ENCODE assay signal across 1 cellular context in genomic region chr6:43509142-43509983, GRCh38.
A peak's percentile ranks its signal among the peaks of the same experiment; 100 is the strongest.
TF ChIP-seq lines count a peak whose summit lies in the region.

No MANE protein-coding gene starts in this region.

TF ChIP-seq in HepG2, 621 proteins besides CTCF, POLR2A, EP300 and RAD21 (continued from another document and continues in another):
- TF ChIP-seq, protein P1, sequence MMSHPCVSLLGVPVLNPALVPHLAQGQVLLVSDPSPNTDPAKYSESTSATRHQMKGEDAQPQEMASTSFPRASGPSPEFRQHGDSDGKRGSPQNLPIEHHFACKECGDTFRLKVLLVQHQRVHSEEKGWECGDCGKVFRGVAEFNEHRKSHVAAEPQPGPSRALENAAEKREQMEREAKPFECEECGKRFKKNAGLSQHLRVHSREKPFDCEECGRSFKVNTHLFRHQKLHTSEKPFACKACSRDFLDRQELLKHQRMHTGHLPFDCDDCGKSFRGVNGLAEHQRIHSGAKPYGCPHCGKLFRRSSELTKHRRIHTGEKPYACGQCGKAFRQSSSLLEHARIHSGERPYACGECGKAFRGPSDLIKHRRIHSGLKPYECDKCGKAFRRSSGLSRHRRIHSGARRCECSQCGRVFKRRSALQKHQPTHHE (CRISPR knock-in tag; IDR thresholded peaks at IDR 0.05; ENCODE audit: borderline replicate concordance) = no peak
- TF ChIP-seq CENPX (CRISPR knock-in tag; IDR thresholded peaks at IDR 0.05) (no peak), MAX (IDR thresholded peaks at IDR 0.05) (peak; percentile 95), ZNF34 (CRISPR knock-in tag; IDR thresholded peaks at IDR 0.05; ENCODE audit: borderline replicate concordance) (no peak), BCL6 (CRISPR knock-in tag; IDR thresholded peaks at IDR 0.05) (no peak), BRCA1 (CRISPR knock-in tag; IDR thresholded peaks at IDR 0.05) (no peak), ZMYM3 (CRISPR knock-in tag; IDR thresholded peaks at IDR 0.05) (no peak), RAD51 (IDR thresholded peaks at IDR 0.05; ENCODE audit: borderline replicate concordance) (no peak), IKZF5 (CRISPR knock-in tag; IDR thresholded peaks at IDR 0.05) (peak; percentile 40; the same call in 1 of the 2 replicates), EHMT2 (IDR thresholded peaks at IDR 0.05; ENCODE audit: borderline replicate concordance, low read depth, low read length) (no peak), HNRNPLL (IDR thresholded peaks at IDR 0.05; ENCODE audit: low read depth, low read length, poor library complexity, severe bottlenecking) (peak; percentile 95), TCF7 (IDR thresholded peaks at IDR 0.05; ENCODE audit: low read depth) (no peak), ZNF44 (CRISPR knock-in tag; IDR thresholded peaks at IDR 0.05) (no peak), MEF2D (CRISPR knock-in tag; IDR thresholded peaks at IDR 0.05) (peak; percentile 19; the same call in 1 of the 2 replicates), NCOA2 (CRISPR knock-in tag; IDR thresholded peaks at IDR 0.05) (no peak), UBTF (CRISPR knock-in tag; IDR thresholded peaks at IDR 0.05) (peak; percentile 51; the same call in 1 of the 2 replicates), HMGXB3 (CRISPR knock-in tag; IDR thresholded peaks at IDR 0.05; ENCODE audit: borderline replicate concordance) (no peak; the same call in 1 of the 2 replicates), ZNF263 (CRISPR knock-in tag; IDR thresholded peaks at IDR 0.05) (peak; percentile 30; the same call in 1 of the 2 replicates), ZNF850 (CRISPR knock-in tag; conservative IDR thresholded peaks at IDR 0.05) (no peak), ZNF607 (CRISPR knock-in tag; IDR thresholded peaks at IDR 0.05; ENCODE audit: borderline replicate concordance) (no peak), ZNF580 (CRISPR knock-in tag; IDR thresholded peaks at IDR 0.05; ENCODE audit: borderline replicate concordance, low read depth) (peak; percentile 81; the same call in 1 of the 2 replicates), MZF1 (CRISPR knock-in tag; IDR thresholded peaks at IDR 0.05; ENCODE audit: borderline replicate concordance) (no peak), MYNN (CRISPR knock-in tag; IDR thresholded peaks at IDR 0.05; ENCODE audit: low read depth) (no peak), RFXAP (CRISPR knock-in tag; IDR thresholded peaks at IDR 0.05; ENCODE audit: borderline replicate concordance) (no peak), MEIS1 (CRISPR knock-in tag; IDR thresholded peaks at IDR 0.05; ENCODE audit: borderline replicate concordance) (peak; percentile 66; the same call in 1 of the 2 replicates), ZBTB43 (CRISPR knock-in tag; conservative IDR thresholded peaks at IDR 0.05) (no peak)
- TF ChIP-seq, protein P2, sequence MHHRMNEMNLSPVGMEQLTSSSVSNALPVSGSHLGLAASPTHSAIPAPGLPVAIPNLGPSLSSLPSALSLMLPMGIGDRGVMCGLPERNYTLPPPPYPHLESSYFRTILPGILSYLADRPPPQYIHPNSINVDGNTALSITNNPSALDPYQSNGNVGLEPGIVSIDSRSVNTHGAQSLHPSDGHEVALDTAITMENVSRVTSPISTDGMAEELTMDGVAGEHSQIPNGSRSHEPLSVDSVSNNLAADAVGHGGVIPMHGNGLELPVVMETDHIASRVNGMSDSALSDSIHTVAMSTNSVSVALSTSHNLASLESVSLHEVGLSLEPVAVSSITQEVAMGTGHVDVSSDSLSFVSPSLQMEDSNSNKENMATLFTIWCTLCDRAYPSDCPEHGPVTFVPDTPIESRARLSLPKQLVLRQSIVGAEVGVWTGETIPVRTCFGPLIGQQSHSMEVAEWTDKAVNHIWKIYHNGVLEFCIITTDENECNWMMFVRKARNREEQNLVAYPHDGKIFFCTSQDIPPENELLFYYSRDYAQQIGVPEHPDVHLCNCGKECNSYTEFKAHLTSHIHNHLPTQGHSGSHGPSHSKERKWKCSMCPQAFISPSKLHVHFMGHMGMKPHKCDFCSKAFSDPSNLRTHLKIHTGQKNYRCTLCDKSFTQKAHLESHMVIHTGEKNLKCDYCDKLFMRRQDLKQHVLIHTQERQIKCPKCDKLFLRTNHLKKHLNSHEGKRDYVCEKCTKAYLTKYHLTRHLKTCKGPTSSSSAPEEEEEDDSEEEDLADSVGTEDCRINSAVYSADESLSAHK (CRISPR knock-in tag; IDR thresholded peaks at IDR 0.05; ENCODE audit: borderline replicate concordance) = no peak
- TF ChIP-seq, protein P3, sequence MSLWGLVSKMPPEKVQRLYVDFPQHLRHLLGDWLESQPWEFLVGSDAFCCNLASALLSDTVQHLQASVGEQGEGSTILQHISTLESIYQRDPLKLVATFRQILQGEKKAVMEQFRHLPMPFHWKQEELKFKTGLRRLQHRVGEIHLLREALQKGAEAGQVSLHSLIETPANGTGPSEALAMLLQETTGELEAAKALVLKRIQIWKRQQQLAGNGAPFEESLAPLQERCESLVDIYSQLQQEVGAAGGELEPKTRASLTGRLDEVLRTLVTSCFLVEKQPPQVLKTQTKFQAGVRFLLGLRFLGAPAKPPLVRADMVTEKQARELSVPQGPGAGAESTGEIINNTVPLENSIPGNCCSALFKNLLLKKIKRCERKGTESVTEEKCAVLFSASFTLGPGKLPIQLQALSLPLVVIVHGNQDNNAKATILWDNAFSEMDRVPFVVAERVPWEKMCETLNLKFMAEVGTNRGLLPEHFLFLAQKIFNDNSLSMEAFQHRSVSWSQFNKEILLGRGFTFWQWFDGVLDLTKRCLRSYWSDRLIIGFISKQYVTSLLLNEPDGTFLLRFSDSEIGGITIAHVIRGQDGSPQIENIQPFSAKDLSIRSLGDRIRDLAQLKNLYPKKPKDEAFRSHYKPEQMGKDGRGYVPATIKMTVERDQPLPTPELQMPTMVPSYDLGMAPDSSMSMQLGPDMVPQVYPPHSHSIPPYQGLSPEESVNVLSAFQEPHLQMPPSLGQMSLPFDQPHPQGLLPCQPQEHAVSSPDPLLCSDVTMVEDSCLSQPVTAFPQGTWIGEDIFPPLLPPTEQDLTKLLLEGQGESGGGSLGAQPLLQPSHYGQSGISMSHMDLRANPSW (CRISPR knock-in tag; IDR thresholded peaks at IDR 0.05; ENCODE audit: borderline replicate concordance) = no peak
- TF ChIP-seq, protein P4, sequence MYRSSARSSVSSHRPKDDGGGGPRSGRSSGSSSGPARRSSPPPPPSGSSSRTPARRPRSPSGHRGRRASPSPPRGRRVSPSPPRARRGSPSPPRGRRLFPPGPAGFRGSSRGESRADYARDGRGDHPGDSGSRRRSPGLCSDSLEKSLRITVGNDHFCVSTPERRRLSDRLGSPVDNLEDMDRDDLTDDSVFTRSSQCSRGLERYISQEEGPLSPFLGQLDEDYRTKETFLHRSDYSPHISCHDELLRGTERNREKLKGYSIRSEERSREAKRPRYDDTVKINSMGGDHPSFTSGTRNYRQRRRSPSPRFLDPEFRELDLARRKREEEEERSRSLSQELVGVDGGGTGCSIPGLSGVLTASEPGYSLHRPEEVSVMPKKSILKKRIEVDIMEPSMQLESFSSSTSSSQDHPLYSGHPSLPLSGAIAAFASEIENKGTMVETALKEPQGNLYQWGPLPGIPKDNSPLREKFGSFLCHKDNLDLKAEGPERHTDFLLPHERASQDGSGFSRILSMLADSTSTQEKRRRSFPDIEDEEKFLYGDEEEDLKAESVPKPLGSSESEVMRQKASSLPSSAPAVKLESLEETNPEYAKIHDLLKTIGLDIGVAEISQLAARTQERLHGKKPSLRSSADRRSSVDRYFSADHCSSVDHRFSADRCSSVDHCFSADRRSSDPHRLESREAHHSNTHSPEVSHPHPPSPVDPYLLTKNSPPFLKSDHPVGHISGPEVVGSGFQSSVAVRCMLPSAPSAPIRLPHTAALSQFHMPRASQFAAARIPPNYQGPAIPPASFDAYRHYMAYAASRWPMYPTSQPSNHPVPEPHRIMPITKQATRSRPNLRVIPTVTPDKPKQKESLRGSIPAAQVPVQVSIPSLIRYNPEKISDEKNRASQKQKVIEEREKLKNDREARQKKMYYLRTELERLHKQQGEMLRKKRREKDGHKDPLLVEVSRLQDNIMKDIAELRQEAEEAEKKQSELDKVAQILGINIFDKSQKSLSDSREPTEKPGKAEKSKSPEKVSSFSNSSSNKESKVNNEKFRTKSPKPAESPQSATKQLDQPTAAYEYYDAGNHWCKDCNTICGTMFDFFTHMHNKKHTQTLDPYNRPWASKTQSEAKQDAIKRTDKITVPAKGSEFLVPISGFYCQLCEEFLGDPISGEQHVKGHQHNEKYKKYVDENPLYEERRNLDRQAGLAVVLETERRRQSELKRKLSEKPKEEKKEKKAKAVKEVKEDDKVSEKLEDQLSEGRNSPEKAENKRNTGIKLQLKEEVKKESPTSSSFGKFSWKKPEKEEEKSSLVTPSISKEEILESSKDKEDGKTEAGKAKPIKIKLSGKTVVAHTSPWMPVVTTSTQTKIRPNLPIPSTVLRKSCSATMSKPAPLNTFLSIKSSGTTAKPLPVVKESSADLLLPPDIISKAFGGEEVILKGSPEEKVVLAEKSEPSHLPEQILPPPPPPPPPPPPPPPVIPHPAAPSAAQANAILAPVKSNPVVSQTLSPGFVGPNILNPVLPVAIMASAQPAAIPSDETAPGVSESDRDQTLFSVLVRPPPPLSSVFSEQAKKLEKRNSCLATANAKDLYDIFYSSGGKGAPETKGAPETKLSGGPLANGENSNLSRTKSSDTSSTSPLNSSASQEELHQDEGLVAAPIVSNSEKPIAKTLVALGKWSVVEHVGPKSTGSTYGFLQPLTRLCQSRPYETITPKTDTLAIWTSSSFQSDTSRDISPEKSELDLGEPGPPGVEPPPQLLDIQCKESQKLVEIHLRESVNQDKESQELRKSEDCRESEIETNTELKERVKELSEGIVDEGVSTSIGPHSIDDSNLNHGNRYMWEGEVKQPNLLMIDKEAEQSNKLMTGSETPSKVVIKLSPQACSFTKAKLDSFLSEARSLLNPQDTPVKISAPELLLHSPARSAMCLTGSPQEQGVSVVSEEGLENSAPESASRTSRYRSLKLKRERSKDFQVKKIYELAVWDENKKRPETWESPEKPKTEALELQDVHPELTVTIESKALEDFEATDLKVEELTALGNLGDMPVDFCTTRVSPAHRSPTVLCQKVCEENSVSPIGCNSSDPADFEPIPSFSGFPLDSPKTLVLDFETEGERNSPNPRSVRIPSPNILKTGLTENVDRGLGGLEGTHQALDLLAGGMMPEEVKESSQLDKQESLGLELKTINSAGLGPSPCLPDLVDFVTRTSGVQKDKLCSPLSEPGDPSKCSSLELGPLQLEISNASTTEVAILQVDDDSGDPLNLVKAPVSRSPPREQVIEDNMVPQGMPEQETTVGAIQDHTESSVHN (CRISPR knock-in tag; IDR thresholded peaks at IDR 0.05) = no peak
